11 cellular contexts compared by ENCODE assay signal in genomic region chr3:63966871-63967270, GRCh38. TPM values are rescaled to one million over a fixed set of nuclear protein-coding genes. Genes with fewer than 3 reads are reported as not detected.
DNase-seq lines count a peak whose midpoint lies in the region; ATAC-seq and TF ChIP-seq lines count a peak whose summit lies in the region.
"Had no signal": no experiment of that assay in that cellular context is flagged by ENCODE, and none has a peak within 500 bp of the region (broad histone marks: within the 10 kb centered on the region; RNA-seq: fewer than 3 reads in every experiment).

No MANE protein-coding gene starts in this region.

- no peak overlapping the region for H3K4me3 Mint-ChIP-seq in MCF 10A (ENCODE audit: unreplicated experiment)
- H3K4me3 Mint-ChIP-seq in brain, result peak overlapping the region in 4 of 5 experiments; percentile 5 to 48 (median 19)
- no peak overlapping the region for H3K4me3 Mint-ChIP-seq in mesothelial cell of epicardium

- no peak for ATAC-seq in left cardiac atrium

- TF ChIP-seq POLR2A in uterus (IDR thresholded peaks at IDR 0.05), result no peak
- no peak for TF ChIP-seq POLR2A in erythroblast (IDR thresholded peaks at IDR 0.05; ENCODE audit: low read length)

- H3K27me3 Mint-ChIP-seq in MCF 10A (ENCODE audit: insufficient read depth, unreplicated experiment) (no peaks in the 10 kb centered on the region), brain (peaks cover 2% of the 10 kb centered on the region), mesothelial cell of epicardium (ENCODE audit: low read depth) (no peaks in the 10 kb centered on the region)
- H3K27me3 Mint-ChIP-seq: stimulated activated memory B cell treated with anti-CD40 and anti-IgM and Interleukin-4, amounts not matched to agents 10 μg/mL and 1 μg/mL and 100 μg/mL, for 72 hours had no signal

- POLR2A ChIA-PET in MCF 10A (lab: Yijun Ruan, JAX) (interaction anchor here (1.5 to 13.2 kb wide), 3 partner anchors 9 to 56 kb away, joined by 3 to 283 read pairs (median 8); partner anchors contain the start of gene PSMD6), A673 (lab: Charles Lee; ENCODE audit: low non-redundant PET) (no interaction called here)

- H3K27ac Mint-ChIP-seq in MCF 10A (ENCODE audit: low read depth, unreplicated experiment), result peak overlapping the region; percentile 47
- peak overlapping the region in 3 of 5 experiments; percentile 45 to 83 (median 47) for H3K27ac Mint-ChIP-seq in brain
- peak overlapping the region; percentile 36 for H3K27ac Mint-ChIP-seq in mesothelial cell of epicardium

- no peak overlapping the region for H3K9ac ChIP-seq in mammary epithelial cell (ENCODE audit: insufficient read depth, low read length)

- in situ Hi-C loops in mammary epithelial cell (cut with MboI; ENCODE audit: low sequenced_read_pairs in 2 of 2), result no loop called here

- TF ChIP-seq CTCF in MCF 10A (IDR thresholded peaks at IDR 0.05; ENCODE audit: unreplicated experiment) (no peak), mammary epithelial cell (conservative IDR thresholded peaks at IDR 0.05 in 1 of 2, IDR thresholded peaks at IDR 0.05 in 1 of 2; ENCODE audit: extremely low read depth in 1 of 2, insufficient read depth in 1 of 2, low read depth in 1 of 2, low read length in 2 of 2) (no peak), brain (conservative IDR thresholded peaks at IDR 0.05) (no peak), mesothelial cell of epicardium (IDR thresholded peaks at IDR 0.05; ENCODE audit: unreplicated experiment) (no peak), uterus (IDR thresholded peaks at IDR 0.05) (no peak), A673 (conservative IDR thresholded peaks at IDR 0.05; ENCODE audit: low read depth, low read length) (no peak)

- H3K27ac ChIP-seq in mammary epithelial cell (ENCODE audit: insufficient read depth, low read depth, low read length) (no peak overlapping the region), uterus (peak overlapping the region; percentile 19 to 66), A673 (ENCODE audit: low read depth, low read length, poor library complexity, severe bottlenecking) (no peak overlapping the region)

- H2AFZ ChIP-seq in mammary epithelial cell (ENCODE audit: low read depth, low read length), result no peak overlapping the region

- H3K4me1 ChIP-seq in mammary epithelial cell (ENCODE audit: insufficient read depth, low read length), result peaks cover 67% of the 10 kb centered on the region
- peaks cover 3 to 10% of the 10 kb centered on the region in 2 donors for H3K4me1 ChIP-seq in uterus
- peaks cover 22% of the 10 kb centered on the region for H3K4me1 ChIP-seq in A673 (ENCODE audit: insufficient read depth, low read length, poor library complexity, severe bottlenecking)

- WGBS in mammary epithelial cell (ENCODE audit: low coverage, missing lambda C conversion rate), result 100% methylated on average over 1 of the region's 1 CpG

- H3K9me3 ChIP-seq in mammary epithelial cell (replicated peaks; ENCODE audit: insufficient read depth, low read length) (no peaks in the 10 kb centered on the region), uterus (no peaks in the 10 kb centered on the region), A673 (ENCODE audit: low read depth, low read length, poor library complexity, severe bottlenecking) (no peaks in the 10 kb centered on the region)

- CTCF ChIA-PET in MCF 10A (lab: Yijun Ruan, JAX) (interaction anchor here (0.6 to 15.7 kb wide), 7 partner anchors 10 to 355 kb away, joined by 3 to 359 read pairs (median 4); no protein-coding TSS in a partner anchor), mammary epithelial cell (lab: Charles Lee; ENCODE audit: low non-redundant PET) (no interaction called here), A673 (lab: Charles Lee) (no interaction called here)

- H3K9me3 Mint-ChIP-seq in MCF 10A (ENCODE audit: unreplicated experiment), result no peaks in the 10 kb centered on the region
- H3K9me3 Mint-ChIP-seq in brain, result no peaks in the 10 kb centered on the region
- H3K9me3 Mint-ChIP-seq in mesothelial cell of epicardium, result no peaks in the 10 kb centered on the region
- H3K9me3 Mint-ChIP-seq: stimulated activated memory B cell treated with anti-CD40 and anti-IgM and Interleukin-4, amounts not matched to agents 10 μg/mL and 1 μg/mL and 100 μg/mL, for 72 hours had no signal

- no peak overlapping the region for H3K4me3 ChIP-seq in mammary epithelial cell (replicated peaks in 1 of 3; ENCODE audit: insufficient read depth in 1 of 3, low read depth in 2 of 3, low read length in 3 of 3)
- no peak overlapping the region for H3K4me3 ChIP-seq in uterus
- H3K4me3 ChIP-seq in A673 (ENCODE audit: low read depth, low read length, poor library complexity, severe bottlenecking), result no peak overlapping the region

- DNase-seq in MCF 10A (ENCODE audit: unreplicated experiment) (no peak), mammary epithelial cell (no peak), mesothelial cell of epicardium (ENCODE audit: low spot score in 2 of 2, unreplicated experiment in 2 of 2) (no peak), uterus (no peak), erythroblast (lab: John Stamatoyannopoulos, UW) (no peak), left cardiac atrium (no peak), A673 (ENCODE audit: low spot score) (no peak)
- DNase-seq: activated gamma-delta T cell treated with Interleukin-2 at 50 U/mL for 16 hours, NCI-H2171 had no signal

- intact Hi-C loops in MCF 10A (cut with micrococcal nuclease), result no loop called here
- intact Hi-C loops in mammary epithelial cell (cut with micrococcal nuclease), result no loop called here
- intact Hi-C loops in uterus (cut with DNase I; ENCODE audit: low total_unique reads), result no loop called here
- intact Hi-C loops in left cardiac atrium (cut with DNase I), result no loop called here
- intact Hi-C loops in A673 (cut with micrococcal nuclease; ENCODE audit: unreplicated experiment), result no loop called here

- H3K4me2 ChIP-seq in mammary epithelial cell (ENCODE audit: insufficient read depth, low read depth, low read length), result no peak overlapping the region

- H3K36me3 Mint-ChIP-seq in MCF 10A (ENCODE audit: insufficient read depth, unreplicated experiment), result peaks cover 12% of the 10 kb centered on the region
- no peaks in the 10 kb centered on the region for H3K36me3 Mint-ChIP-seq in brain
- H3K36me3 Mint-ChIP-seq in mesothelial cell of epicardium, result no peaks in the 10 kb centered on the region

- H4K20me1 ChIP-seq in mammary epithelial cell (ENCODE audit: insufficient read depth, low read length), result no peaks in the 10 kb centered on the region

- BruUV-seq in MCF 10A (replicated peaks; lab: Mats Ljungman, UMichigan) (no TSS peak), mammary epithelial cell (replicated peaks; lab: Mats Ljungman, UMichigan) (no TSS peak), A673 (replicated peaks; lab: Mats Ljungman, UMichigan) (no TSS peak)

- H3K27me3 ChIP-seq in mammary epithelial cell (ENCODE audit: insufficient read depth, low read length) (no peaks in the 10 kb centered on the region), uterus (no peaks in the 10 kb centered on the region), A673 (replicated peaks; ENCODE audit: insufficient read depth, low read depth, low read length, poor library complexity) (no peaks in the 10 kb centered on the region)

- dilution Hi-C loops in mammary epithelial cell (cut with HindIII; ENCODE audit: low sequenced_read_pairs), result no loop called here

- H3K4me1 Mint-ChIP-seq in MCF 10A (ENCODE audit: insufficient read depth, unreplicated experiment), result peaks cover 47% of the 10 kb centered on the region
- peaks cover 95% of the 10 kb centered on the region for H3K4me1 Mint-ChIP-seq in brain
- H3K4me1 Mint-ChIP-seq in mesothelial cell of epicardium, result peaks cover 65% of the 10 kb centered on the region

- H3K36me3 ChIP-seq in mammary epithelial cell (ENCODE audit: insufficient read depth, low read length) (no peaks in the 10 kb centered on the region), uterus (no peaks in the 10 kb centered on the region), A673 (ENCODE audit: insufficient read depth, low read length, poor library complexity, severe bottlenecking) (no peaks in the 10 kb centered on the region)

- H3K79me2 ChIP-seq in mammary epithelial cell (ENCODE audit: insufficient read depth, low read length), result peaks cover 73% of the 10 kb centered on the region

RNA-seq across cellular contexts. Expression of gene SCAANT1, which starts 54.7 kb away (rescaled TPM):
- total RNA-seq in MCF 10A (2022) (not detected in 2 replicates), mammary epithelial cell (not detected), mesothelial cell of epicardium (not detected in 3 replicates), uterus (not detected), left cardiac atrium (not detected), A673 (2021) (not detected in 2 replicates)
- polyA plus RNA-seq in mammary epithelial cell (not detected), brain (ENCODE audit: insufficient read depth, low read depth, low replicate concordance) (not detected)
- not detected for polyA minus RNA-seq in mammary epithelial cell

RNA-seq across cellular contexts. Expression of gene PSMD6, which starts 56.4 kb away (rescaled TPM):
- total RNA-seq in MCF 10A (2022) (62.7 and 66.0 TPM in 2 replicates), mammary epithelial cell (10 to 100 TPM; 70.7 to 85.9 TPM), mesothelial cell of epicardium (70.1 to 74.9 TPM (median 73.4 TPM) in 3 replicates), uterus (10 to 100 TPM; 49.2 to 72.1 (median 65.0) TPM), left cardiac atrium (10 to 100 TPM; 61.6 to 80.3 TPM), A673 (2021) (65.3 and 66.5 TPM in 2 replicates)
- polyA plus RNA-seq in mammary epithelial cell (75.2 TPM), brain (ENCODE audit: insufficient read depth, low read depth, low replicate concordance) (39.4 TPM)
- 28.0 TPM for polyA minus RNA-seq in mammary epithelial cell

Comparison
In these comparisons a context has a peak if more than half of its experiments do, and no peak if none do; other contexts are left out.
1. H3K4me3 Mint-ChIP-seq: peak in brain (4 of 5); none in MCF 10A (single experiment) and mesothelial cell of epicardium (single experiment).
2. H3K27ac ChIP-seq: peak in uterus (2 of 2); none in mammary epithelial cell (single experiment) and A673 (single experiment).
3. Peak in every context shown above with its lines, with median percentiles within 50 percentile points of each other: H3K27ac Mint-ChIP-seq.